ENCODE assay signal across 8 cellular contexts in the genomic region with DNA sequence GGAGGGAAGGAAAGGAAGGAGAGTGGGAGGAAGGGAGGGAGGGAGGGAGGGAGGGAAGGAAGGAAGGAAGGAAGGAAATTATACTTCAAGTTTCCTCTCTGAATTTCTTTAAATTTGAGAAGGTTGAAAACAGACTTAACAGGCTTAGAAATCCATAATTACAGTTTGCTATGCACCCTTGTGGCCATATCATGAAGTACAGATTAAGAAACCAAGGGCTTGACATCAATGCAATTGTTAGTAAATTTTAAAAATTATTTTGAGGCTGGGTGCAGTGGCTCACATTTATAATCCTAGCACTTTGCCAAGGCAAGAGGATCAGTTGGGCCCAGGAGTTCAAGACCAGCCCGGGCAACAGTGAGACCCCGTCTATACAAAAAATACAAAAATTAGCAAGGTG. TPM values are rescaled to one million over a fixed set of nuclear protein-coding genes. Genes with fewer than 3 reads are reported as not detected.
DNase-seq lines count a peak whose midpoint lies in the region; ATAC-seq and TF ChIP-seq lines count a peak whose summit lies in the region.

No MANE protein-coding gene starts in this region.

- H3K4me1 ChIP-seq in OCI-LY1 (ENCODE audit: insufficient read depth, low read length, severe bottlenecking) (no peaks in the 10 kb centered on the region), esophagus squamous epithelium (no peaks in the 10 kb centered on the region), suprapubic skin (no peaks in the 10 kb centered on the region), neuronal stem cell (ENCODE audit: control insufficient read depth in 2 of 2, insufficient read depth in 1 of 2, low read depth in 1 of 2, low read length in 2 of 2) (no peaks in the 10 kb centered on the region)

- no peaks in the 10 kb centered on the region for H3K79me2 ChIP-seq in OCI-LY1 (ENCODE audit: insufficient read depth, low read length)

- no peak overlapping the region for H4K91ac ChIP-seq in neuronal stem cell (ENCODE audit: low read depth, low read length, poor library complexity)

- H3K9me3 ChIP-seq in OCI-LY1 (ENCODE audit: low read length) (no peaks in the 10 kb centered on the region), esophagus squamous epithelium (no peaks in the 10 kb centered on the region), suprapubic skin (no peaks in the 10 kb centered on the region), neuronal stem cell (replicated peaks in 1 of 2; ENCODE audit: control insufficient read depth in 2 of 2, insufficient read depth in 1 of 2, low read depth in 1 of 2, low read length in 2 of 2) (no peaks in the 10 kb centered on the region)

- no peak overlapping the region for H2BK5ac ChIP-seq in neuronal stem cell (ENCODE audit: low read length)

- H3K27me3 ChIP-seq in OCI-LY1 (ENCODE audit: insufficient read depth, low read length) (no peaks in the 10 kb centered on the region), esophagus squamous epithelium (no peaks in the 10 kb centered on the region), suprapubic skin (no peaks in the 10 kb centered on the region), neuronal stem cell (ENCODE audit: control insufficient read depth in 3 of 3, insufficient read depth in 3 of 3, low read depth in 1 of 3, low read length in 3 of 3) (no peaks in the 10 kb centered on the region)

- no peaks in the 10 kb centered on the region for H3K9me3 Mint-ChIP-seq in activated CD4-positive, alpha-beta T cell treated with anti-CD3 and anti-CD28 coated beads, Interleukin-2, amount 10 ng/mL, durations not matched to agents 7 days and 5 days

- peaks cover 11% of the 10 kb centered on the region for H3K4me1 Mint-ChIP-seq in activated CD4-positive, alpha-beta T cell treated with anti-CD3 and anti-CD28 coated beads, Interleukin-2, amount 10 ng/mL, durations not matched to agents 7 days and 5 days

- TF ChIP-seq CTCF in OCI-LY1 (IDR thresholded peaks at IDR 0.05; ENCODE audit: low read length) (peak; percentile 42; the same call in 1 of the 2 replicates), esophagus squamous epithelium (IDR thresholded peaks at IDR 0.05) (peak in 4 of 6 experiments; percentile 22 to 50 (median 48)), suprapubic skin (IDR thresholded peaks at IDR 0.05) (peak; percentile 9 to 40)

- intact Hi-C loops in esophagus squamous epithelium (cut with DNase I), result no loop called here

- no peak overlapping the region for H3K18ac ChIP-seq in neuronal stem cell (ENCODE audit: low read length)

- no peak overlapping the region for H2BK15ac ChIP-seq in neuronal stem cell (ENCODE audit: low read length)

- 77 to 91% methylated on average over 2 of the region's 2 CpGs for WGBS in esophagus squamous epithelium, 2 donors
- 86% methylated on average over 2 of the region's 2 CpGs for WGBS in suprapubic skin
- no CpG with 5 or more reads among the region's 2 CpGs for WGBS in neuronal stem cell (ENCODE audit: extremely low coverage in 2 of 2, insufficient read length in 2 of 2, insufficient replicate concordance in 1 of 2), 2 donors

- TF ChIP-seq EP300 in suprapubic skin (IDR thresholded peaks at IDR 0.05), result no peak

- H2AFZ ChIP-seq in OCI-LY1 (ENCODE audit: low read length) (no peak overlapping the region), neuronal stem cell (ENCODE audit: low read length) (no peak overlapping the region)

- no peaks in the 10 kb centered on the region for H3K79me1 ChIP-seq in neuronal stem cell (ENCODE audit: low read depth, low read length)

- no peak overlapping the region for H3K4me3 ChIP-seq in OCI-LY1 (ENCODE audit: low read depth, low read length, poor library complexity, severe bottlenecking)
- no peak overlapping the region for H3K4me3 ChIP-seq in esophagus squamous epithelium
- H3K4me3 ChIP-seq in suprapubic skin, result no peak overlapping the region
- no peak overlapping the region for H3K4me3 ChIP-seq in neuronal stem cell (ENCODE audit: low read length in 2 of 2)

- H3K4me2 ChIP-seq in OCI-LY1 (ENCODE audit: low read length) (no peak overlapping the region), neuronal stem cell (ENCODE audit: insufficient read depth, low read length, poor library complexity, severe bottlenecking) (no peak overlapping the region)

- no peak overlapping the region for H3K9ac ChIP-seq in OCI-LY1 (ENCODE audit: low read length)
- H3K9ac ChIP-seq in neuronal stem cell (ENCODE audit: low read depth, low read length, poor library complexity), result no peak overlapping the region

- no peak for ATAC-seq in HG02571 (IDR thresholded peaks at IDR 0.05; ENCODE audit: unreplicated experiment)

- POLR2A ChIA-PET in activated CD4-positive, alpha-beta T cell treated with anti-CD3 and anti-CD28 coated beads, Interleukin-2, amount 10 ng/mL, durations not matched to agents 7 days and 5 days (lab: Charles Lee), result no interaction called here

- no peak overlapping the region for H4K8ac ChIP-seq in neuronal stem cell (ENCODE audit: low read depth, low read length)

- CTCF ChIA-PET in activated CD4-positive, alpha-beta T cell treated with anti-CD3 and anti-CD28 coated beads, Interleukin-2, amount 10 ng/mL, durations not matched to agents 7 days and 5 days (lab: Charles Lee), result no interaction called here

- H3K14ac ChIP-seq in neuronal stem cell (ENCODE audit: low read length), result no peak overlapping the region

- no peak overlapping the region for H2AK5ac ChIP-seq in neuronal stem cell (ENCODE audit: low read depth, low read length)

- peaks cover 7% of the 10 kb centered on the region; the same call in 1 of the 2 replicates for H3F3A ChIP-seq in OCI-LY1 (ENCODE audit: insufficient read depth, low read length)

- H3K27me3 Mint-ChIP-seq in activated CD4-positive, alpha-beta T cell treated with anti-CD3 and anti-CD28 coated beads, Interleukin-2, amount 10 ng/mL, durations not matched to agents 7 days and 5 days, result no peaks in the 10 kb centered on the region

- peaks cover 49% of the 10 kb centered on the region for H3K36me3 Mint-ChIP-seq in activated CD4-positive, alpha-beta T cell treated with anti-CD3 and anti-CD28 coated beads, Interleukin-2, amount 10 ng/mL, durations not matched to agents 7 days and 5 days (ENCODE audit: low read depth)

- H4K20me1 ChIP-seq in OCI-LY1 (ENCODE audit: insufficient read depth, low read length), result no peaks in the 10 kb centered on the region

- H3K23ac ChIP-seq in neuronal stem cell (ENCODE audit: low read depth, low read length, poor library complexity), result no peak overlapping the region

- H3K4ac ChIP-seq in neuronal stem cell (ENCODE audit: low read length), result no peak overlapping the region

- H3K27ac ChIP-seq in OCI-LY1 (ENCODE audit: low read depth, low read length, poor library complexity, severe bottlenecking), result no peak overlapping the region
- H3K27ac ChIP-seq in esophagus squamous epithelium, result no peak overlapping the region
- no peak overlapping the region for H3K27ac ChIP-seq in suprapubic skin
- H3K27ac ChIP-seq in neuronal stem cell (replicated peaks; ENCODE audit: low read length), result no peak overlapping the region

- no peak overlapping the region for H3K27ac Mint-ChIP-seq in activated CD4-positive, alpha-beta T cell treated with anti-CD3 and anti-CD28 coated beads, Interleukin-2, amount 10 ng/mL, durations not matched to agents 7 days and 5 days

- H3K9me2 ChIP-seq in OCI-LY1 (ENCODE audit: low read depth, low read length), result no peaks in the 10 kb centered on the region

- TF ChIP-seq POLR2A in esophagus squamous epithelium (IDR thresholded peaks at IDR 0.05), result no peak
- no peak for TF ChIP-seq POLR2A in suprapubic skin (IDR thresholded peaks at IDR 0.05)

- H3K4me3 Mint-ChIP-seq in activated CD4-positive, alpha-beta T cell treated with anti-CD3 and anti-CD28 coated beads, Interleukin-2, amount 10 ng/mL, durations not matched to agents 7 days and 5 days, result no peak overlapping the region

- DNase-seq in activated CD4-positive, alpha-beta T cell treated with anti-CD3 and anti-CD28 coated beads, Interleukin-2, amount 10 ng/mL, durations not matched to agents 7 days and 5 days, result peak; percentile 20
- DNase-seq in activated CD4-positive, alpha-beta T cell treated with anti-CD3 and anti-CD28 coated beads, Interleukin-2, amount 50 U/mL, for 48 hours, result no peak
- DNase-seq in esophagus squamous epithelium (lab: John Stamatoyannopoulos, UW), result no peak
- no peak for DNase-seq in suprapubic skin (ENCODE audit: low spot score in 2 of 2)
- no peak for DNase-seq in neuronal stem cell (ENCODE audit: low spot score)
- DNase-seq in retina, result no peak

- H3K36me3 ChIP-seq in OCI-LY1 (ENCODE audit: insufficient read depth, low read length) (peaks cover 58% of the 10 kb centered on the region), esophagus squamous epithelium (peaks cover 0 to 74% (median 17%) of the 10 kb centered on the region in 3 donors), suprapubic skin (peaks cover 35% of the 10 kb centered on the region), neuronal stem cell (replicated peaks in 1 of 2; ENCODE audit: control insufficient read depth in 2 of 2, insufficient read depth in 2 of 2, low read length in 2 of 2) (peaks cover 15 to 81% of the 10 kb centered on the region in 2 donors)

- H2BK12ac ChIP-seq in neuronal stem cell (ENCODE audit: low read length), result no peak overlapping the region

- no peak overlapping the region for H2BK120ac ChIP-seq in neuronal stem cell (ENCODE audit: low read depth, low read length)

RNA-seq across cellular contexts. Expression of a gene that starts 14.4 kb away (rescaled TPM):
- total RNA-seq in activated CD4-positive, alpha-beta T cell treated with anti-CD3 and anti-CD28 coated beads, Interleukin-2, amount 10 ng/mL, durations not matched to agents 7 days and 5 days, result 100 to 1,000 TPM; 164 to 173 TPM
- total RNA-seq in esophagus squamous epithelium (10 to 100 TPM in 3 of 4 donors, 1 to 10 TPM in 1; 8.8 to 23.6 (median 18.5) TPM), suprapubic skin (10 to 100 TPM in 3 of 4 donors, 1 to 10 TPM in 1; 7.5 to 17.6 (median 13.7) TPM)
- 111 TPM for polyA plus RNA-seq in neuronal stem cell (2013, experiment 1 of 2)
- polyA plus RNA-seq in neuronal stem cell (2013, experiment 2 of 2), result 112 TPM

RNA-seq across cellular contexts. Expression of a gene that starts 36.0 kb away (rescaled TPM):
- not detected for total RNA-seq in activated CD4-positive, alpha-beta T cell treated with anti-CD3 and anti-CD28 coated beads, Interleukin-2, amount 10 ng/mL, durations not matched to agents 7 days and 5 days
- total RNA-seq in esophagus squamous epithelium (not detected), suprapubic skin (1 to 10 TPM in 2 of 4 donors, under 1 TPM in 2; 0.64 to 2.8 (median 1.1) TPM)
- polyA plus RNA-seq in neuronal stem cell (2013, experiment 1 of 2), result 46.7 TPM
- 45.5 TPM for polyA plus RNA-seq in neuronal stem cell (2013, experiment 2 of 2)

RNA-seq across cellular contexts. Expression of a gene that starts 47.3 kb away (rescaled TPM):
- 100 to 1,000 TPM; 130 to 137 TPM for total RNA-seq in activated CD4-positive, alpha-beta T cell treated with anti-CD3 and anti-CD28 coated beads, Interleukin-2, amount 10 ng/mL, durations not matched to agents 7 days and 5 days
- total RNA-seq in esophagus squamous epithelium (100 to 1,000 TPM in 1 of 4 donors, 10 to 100 TPM in 3; 94.0 to 112 (median 95.2) TPM), suprapubic skin (100 to 1,000 TPM in 3 of 4 donors, 10 to 100 TPM in 1; 92.5 to 141 (median 125) TPM)
- polyA plus RNA-seq in neuronal stem cell (2013, experiment 1 of 2), result 76.8 TPM
- 76.7 TPM for polyA plus RNA-seq in neuronal stem cell (2013, experiment 2 of 2)

RNA-seq across cellular contexts. Expression of a gene that starts 51.0 kb away (rescaled TPM):
- 1 to 10 TPM; 2.4 to 3.5 TPM for total RNA-seq in activated CD4-positive, alpha-beta T cell treated with anti-CD3 and anti-CD28 coated beads, Interleukin-2, amount 10 ng/mL, durations not matched to agents 7 days and 5 days
- total RNA-seq in esophagus squamous epithelium (10 to 100 TPM in 1 of 4 donors, 1 to 10 TPM in 2, not detected in 1; 2.3 to 17.2 (median 4.5) TPM), suprapubic skin (10 to 100 TPM in 1 of 4 donors, 1 to 10 TPM in 2, under 1 TPM in 1; 0.96 to 16.0 (median 1.5) TPM)
- polyA plus RNA-seq in neuronal stem cell (2013, experiment 1 of 2), result 32.4 TPM
- 31.9 TPM for polyA plus RNA-seq in neuronal stem cell (2013, experiment 2 of 2)

Comparison
In these comparisons a context has a peak if more than half of its experiments do, and no peak if none do; other contexts are left out.
1. RNA of a gene that starts 14.4 kb away (total RNA-seq): 164 to 173 TPM in activated CD4-positive, alpha-beta T cell treated with anti-CD3 and anti-CD28 coated beads, Interleukin-2, amount 10 ng/mL, durations not matched to agents 7 days and 5 days; 8.8 to 23.6 TPM in esophagus squamous epithelium and 7.5 to 17.6 TPM in suprapubic skin; every median in the first group is over 4 times any median in the second.
2. Peak in every context shown above with its lines, with median percentiles within 50 percentile points of each other: CTCF ChIP-seq.